ENCODE assay signal across 17 cellular contexts in genomic region chr6:150255840-150256239, GRCh38.
"Had no signal": no experiment of that assay in that cellular context is flagged by ENCODE, and none has a peak within 500 bp of the region (broad histone marks: within the 10 kb centered on the region; RNA-seq: fewer than 3 reads in every experiment).

No MANE protein-coding gene starts in this region.

- H3K4me3 ChIP-seq: dorsolateral prefrontal cortex, esophagus muscularis mucosa, prostate gland, right lobe of liver, stomach, thoracic aorta had no signal

- H3K4me1 ChIP-seq: prostate gland, right lobe of liver had no signal

- H3K36me3 Mint-ChIP-seq: WTC11 had no signal

- H3K27ac Mint-ChIP-seq: activated CD8-positive, alpha-beta T cell treated with anti-CD3 and anti-CD28 coated beads, Interleukin-2, amount 10 ng/mL, durations not matched to agents 7 days and 5 days; endodermal cell; nephron progenitor cell; WTC11 had no signal

- H3K9me3 Mint-ChIP-seq: endodermal cell had no signal

- FAIRE-seq: TTC549 had no signal

- DNase-seq: activated CD4-positive, alpha-beta T cell treated with anti-CD3 and anti-CD28 coated beads for 48 hours; activated CD8-positive, alpha-beta memory T cell treated with anti-CD3 and anti-CD28 coated beads, Interleukin-2, amount 50 U/mL, for 4 hours; activated CD8-positive, alpha-beta T cell treated with anti-CD3 and anti-CD28 coated beads, Interleukin-2, amount 10 ng/mL, durations not matched to agents 7 days and 5 days; activated naive CD4-positive, alpha-beta T cell; aorta; dorsolateral prefrontal cortex; endodermal cell; nephron progenitor cell; right lobe of liver; stimulated activated CD4-positive, alpha-beta T cell treated with anti-CD3 and anti-CD28 coated beads, Interleukin-1b, Interleukin-23, amount 100 ng/mL, for 48 hours; stomach; SW 1271 had no signal

- H3K27me3 ChIP-seq: right lobe of liver had no signal

- H3K9me3 ChIP-seq: esophagus muscularis mucosa, prostate gland, right lobe of liver, stomach, thoracic aorta had no signal

- H3K36me3 ChIP-seq: esophagus muscularis mucosa, prostate gland, right lobe of liver, stomach, thoracic aorta had no signal

- H3K4me3 Mint-ChIP-seq: activated CD8-positive, alpha-beta T cell treated with anti-CD3 and anti-CD28 coated beads, Interleukin-2, amount 10 ng/mL, durations not matched to agents 7 days and 5 days; endodermal cell; nephron progenitor cell; WTC11 had no signal

- H3K27ac ChIP-seq: dorsolateral prefrontal cortex, esophagus muscularis mucosa, prostate gland, right lobe of liver, stomach, thoracic aorta had no signal
